Comparison of ENCODE assay signal across 10 cellular contexts in genomic region chrX:153646620-153647373, GRCh38. TPM values are rescaled to one million over a fixed set of nuclear protein-coding genes. Genes with fewer than 3 reads are reported as not detected.
DNase-seq lines count a peak whose midpoint lies in the region; ATAC-seq and TF ChIP-seq lines count a peak whose summit lies in the region.
"Had no signal": no experiment of that assay in that cellular context is flagged by ENCODE, and none has a peak within 500 bp of the region (broad histone marks: within the 10 kb centered on the region; RNA-seq: fewer than 3 reads in every experiment).

Gene DUSP9, plus strand, starts transcription at chrX:153647203. Its CDS starts 751 bp downstream, at chrX:153647954.

- peaks cover 0 to 27% (median 4%) of the 10 kb centered on the region in 4 donors for H3K4me1 ChIP-seq in Peyer's patch
- peaks cover 5% of the 10 kb centered on the region for H3K4me1 ChIP-seq in skeletal muscle satellite cell (ENCODE audit: control insufficient read depth, insufficient read depth, low read length)

- H3K27ac ChIP-seq in Peyer's patch: no peak within 1 kb of the TSS
- H3K27ac ChIP-seq: neutrophil had no signal

- peaks cover 0 to 10% of the 10 kb centered on the region in 2 donors for H3K27me3 ChIP-seq in Peyer's patch
- H3K27me3 ChIP-seq in skeletal muscle satellite cell (ENCODE audit: control insufficient read depth, insufficient read depth, low read length): peaks cover 45% of the 10 kb centered on the region

- peak within 1 kb of the TSS in 3 of 4 donors; percentile 30 to 36 (median 36) for H3K4me3 ChIP-seq in Peyer's patch
- H3K4me3 ChIP-seq in fibroblast of mammary gland (ENCODE audit: control insufficient read depth, low read depth, low read length): no peak within 1 kb of the TSS
- H3K4me3 ChIP-seq in skeletal muscle satellite cell (ENCODE audit: low read length): no peak within 1 kb of the TSS

- TF ChIP-seq POLR2A in Peyer's patch (IDR thresholded peaks at IDR 0.05): no peak

- ATAC-seq in HG03196 (IDR thresholded peaks at IDR 0.05; ENCODE audit: unreplicated experiment): no peak

- no peak within 1 kb of the TSS for H3K9ac ChIP-seq in skeletal muscle satellite cell (ENCODE audit: low read depth, low read length)

- TF ChIP-seq CTCF in Peyer's patch (IDR thresholded peaks at IDR 0.05) (no peak), fibroblast of mammary gland (conservative IDR thresholded peaks at IDR 0.05; ENCODE audit: control insufficient read depth, insufficient read depth, low read depth, low read length) (no peak), GM13977 (IDR thresholded peaks at IDR 0.05; ENCODE audit: extremely low read depth, insufficient read depth, missing control alignments) (no peak)

- in situ Hi-C loops in GM13977 (cut with MboI; ENCODE audit: low pct_unique_long_range_greater_than_20kb, low sequenced_read_pairs, unreplicated experiment): no loop called here

- H3K4me2 ChIP-seq in skeletal muscle satellite cell (ENCODE audit: low read length): peak within 1 kb of the TSS; percentile 44

- DNase-seq in NCI-H748 (lab: John Stamatoyannopoulos, UW; ENCODE audit: unreplicated experiment) (peak; percentile 62), NCI-H748 treated with DMSO at 0.1 percent for 48 hours (lab: John Stamatoyannopoulos, UW) (no peak), Peyer's patch (peak in 2 of 3 donors; percentile 45 to 59), fibroblast of mammary gland (ENCODE audit: low read depth) (peak; percentile 2), NCI-H1092 treated with DMSO at 0.1 percent for 48 hours (lab: John Stamatoyannopoulos, UW) (no peak), GM13977 (ENCODE audit: low spot score) (no peak)
- DNase-seq: DND-41 had no signal

- H3K36me3 ChIP-seq in Peyer's patch (no peaks in the 10 kb centered on the region), skeletal muscle satellite cell (ENCODE audit: insufficient read depth, low read length) (no peaks in the 10 kb centered on the region)
- H3K36me3 ChIP-seq: neutrophil had no signal

- H3K9me3 ChIP-seq in Peyer's patch (no peaks in the 10 kb centered on the region), skeletal muscle satellite cell (replicated peaks; ENCODE audit: low read length) (no peaks in the 10 kb centered on the region)
- H3K9me3 ChIP-seq: neutrophil had no signal

RNA-seq across cellular contexts. Expression of gene DUSP9, which starts in this region (rescaled TPM):
- not detected for total RNA-seq in Peyer's patch
- 0.25 TPM in 1 of 2 replicates, not detected in the other for total RNA-seq in skeletal muscle satellite cell (2012; rRNA removed)

Comparison
In these comparisons a context has a peak if more than half of its experiments do, and no peak if none do; other contexts are left out.
1. DNase-seq: peak in NCI-H748 (single experiment) and fibroblast of mammary gland (single experiment); none in NCI-H748 treated with DMSO at 0.1 percent for 48 hours (single experiment), NCI-H1092 treated with DMSO at 0.1 percent for 48 hours (single experiment) and GM13977 (single experiment).
2. Peak in DNase-seq and H3K4me3 ChIP-seq in Peyer's patch; RNA of the gene not detected or under 1 TPM.